In genomic region chr6:139369068-139369467, GRCh38 we compare ENCODE assay signal across 11 cellular contexts. TPM values are rescaled to one million over a fixed set of nuclear protein-coding genes. Genes with fewer than 3 reads are reported as not detected.
DNase-seq lines count a peak whose midpoint lies in the region; ATAC-seq, FAIRE-seq and TF ChIP-seq lines count a peak whose summit lies in the region.
"Had no signal": no experiment of that assay in that cellular context is flagged by ENCODE, and none has a peak within 500 bp of the region (broad histone marks: within the 10 kb centered on the region; RNA-seq: fewer than 3 reads in every experiment).

No MANE protein-coding gene starts in this region.

- peaks cover 54% of the 10 kb centered on the region for H3K4me1 Mint-ChIP-seq in mesothelial cell of epicardium

- H3K4me3 Mint-ChIP-seq in mesothelial cell of epicardium: no peak overlapping the region

- ATAC-seq in A549 (no peak), left lung (no peak)

- no peak for TF ChIP-seq EP300 in A549 (IDR thresholded peaks at IDR 0.05)

- no peak for TF ChIP-seq RAD21 in A549 (conservative IDR thresholded peaks at IDR 0.05 in 1 of 2, IDR thresholded peaks at IDR 0.05 in 1 of 2)

- H3K4me2 ChIP-seq in A549: peak overlapping the region; percentile 51

- no peak overlapping the region for H3K27ac ChIP-seq in A549
- peak overlapping the region in 1 of 2 donors; percentile 97 for H3K27ac ChIP-seq in left lung

- H3K4me1 ChIP-seq in A549 (peaks cover 32% of the 10 kb centered on the region; the same call in 2 of the 3 replicates), left lung (peaks cover 19 to 45% of the 10 kb centered on the region in 2 donors)

- peak overlapping the region; percentile 75 for H3K27ac Mint-ChIP-seq in mesothelial cell of epicardium

- H3K9me3 Mint-ChIP-seq in mesothelial cell of epicardium: no peaks in the 10 kb centered on the region
- H3K9me3 Mint-ChIP-seq: activated naive CD4-positive, alpha-beta T cell treated with anti-CD3 and anti-CD28 coated beads, Interleukin-2, amount 50 U/mL, for 24 hours had no signal

- intact Hi-C loops in left lung (cut with DNase I): loop anchor here in 1 of 2 donors (5.0 to 10.0 kb wide), 2 partner anchors 242 to 554 kb away; no protein-coding TSS in a partner anchor

- 46% methylated on average over 2 of the region's 2 CpGs for WGBS in A549 (ENCODE audit: missing lambda C conversion rate)

- no peaks in the 10 kb centered on the region for H3K27me3 ChIP-seq in H7 (ENCODE audit: control insufficient read depth, insufficient read depth, low read length)
- H3K27me3 ChIP-seq in left lung: no peaks in the 10 kb centered on the region

- H3K4me3 ChIP-seq in A549: no peak overlapping the region
- no peak overlapping the region for H3K4me3 ChIP-seq in H7 (ENCODE audit: insufficient read depth, low read depth, low read length)
- H3K4me3 ChIP-seq in left lung: no peak overlapping the region

- no peaks in the 10 kb centered on the region for H3K27me3 Mint-ChIP-seq in mesothelial cell of epicardium (ENCODE audit: low read depth)
- H3K27me3 Mint-ChIP-seq: activated naive CD4-positive, alpha-beta T cell treated with anti-CD3 and anti-CD28 coated beads, Interleukin-2, amount 50 U/mL, for 24 hours had no signal

- POLR2A ChIA-PET in A549 (lab: Yijun Ruan, JAX): interaction anchor here (1.3 kb wide), 1 partner anchor 10 kb away, joined by 4 read pairs; no protein-coding TSS in a partner anchor

- FAIRE-seq in A549 (lab: Jason Lieb, UNC): no peak

- no peak for TF ChIP-seq CTCF in A549 (IDR thresholded peaks at IDR 0.05)
- TF ChIP-seq CTCF in mesothelial cell of epicardium (IDR thresholded peaks at IDR 0.05; ENCODE audit: unreplicated experiment): no peak
- no peak for TF ChIP-seq CTCF in left lung (IDR thresholded peaks at IDR 0.05)

- peaks cover 6% of the 10 kb centered on the region for H3K36me3 Mint-ChIP-seq in mesothelial cell of epicardium

- DNase-seq in A549 (ENCODE audit: low read depth in 1 of 2, low spot score in 1 of 2) (no peak), H7 (peak; percentile 20), astrocyte of the hippocampus (ENCODE audit: low read depth, low spot score) (peak; percentile 72), mesothelial cell of epicardium (ENCODE audit: low spot score in 2 of 2, unreplicated experiment in 2 of 2) (no peak), NCI-H446 (lab: John Stamatoyannopoulos, UW) (no peak), left lung (no peak), NCI-H2081 treated with DMSO at 0.1 percent for 48 hours (lab: John Stamatoyannopoulos, UW) (no peak), hepatic stellate cell (ENCODE audit: low spot score) (no peak)
- DNase-seq: GOT3, posterior cingulate gyrus had no signal

- CTCF ChIA-PET in A549 (lab: Yijun Ruan, JAX): interaction anchor here (0.7 to 1.9 kb wide), 11 partner anchors 10 to 1072 kb away, joined by 3 to 7 read pairs (median 3); no protein-coding TSS in a partner anchor

- TF ChIP-seq POLR2A in A549 (IDR thresholded peaks at IDR 0.05; ENCODE audit: low read length): no peak

- no peaks in the 10 kb centered on the region for H3K9me3 ChIP-seq in A549
- no peaks in the 10 kb centered on the region for H3K9me3 ChIP-seq in left lung

- H3K36me3 ChIP-seq in H7 (replicated peaks; ENCODE audit: control insufficient read depth, insufficient read depth, low read length) (no peaks in the 10 kb centered on the region; the same call in 1 of the 2 replicates), left lung (peaks cover 6% of the 10 kb centered on the region in 2 donors)

TF ChIP-seq in A549, 52 proteins besides CTCF, POLR2A, EP300 and RAD21:
- no peak for TF ChIP-seq ESRRA (IDR thresholded peaks at IDR 0.05; ENCODE audit: borderline replicate concordance, low read length)
- TF ChIP-seq CBX8 (IDR thresholded peaks at IDR 0.05): no peak
- TF ChIP-seq POLR2AphosphoS2 (conservative IDR thresholded peaks at IDR 0.05; ENCODE audit: low read length): no peak
- TF ChIP-seq CHD4 (IDR thresholded peaks at IDR 0.05; ENCODE audit: borderline replicate concordance): no peak

RNA-seq across cellular contexts. Expression of gene CITED2, which starts 5.4 kb away (rescaled TPM):
- polyA plus RNA-seq in A549 (2011; rRNA removed): 7.1 and 9.3 TPM in 2 replicates
- 14.4 and 21.3 TPM in 2 replicates for polyA plus RNA-seq in A549 (2012; cell fraction: cytosol; rRNA removed)
- polyA plus RNA-seq in A549 (2012; cell fraction: nucleus; rRNA removed): 24.4 and 38.8 TPM in 2 replicates
- 6.4 to 8.2 TPM (median 6.8 TPM) in 3 replicates for polyA plus RNA-seq in A549 (2017; fragmentation: RNase III; extraction: RNeasy Plus Mini Kit Qiagen cat#74134 plus additional on column Dnase treatment)
- 2.7 and 3.6 TPM in 2 replicates for polyA minus RNA-seq in A549 (2011; rRNA and poly(A)+ RNA removed)
- total RNA-seq in H7 (2014; rRNA removed; shearing (Covaris generic)): 42.5 and 44.9 TPM in 2 replicates
- total RNA-seq in mesothelial cell of epicardium: 85.0 to 92.9 TPM (median 91.1 TPM) in 3 replicates
- 100 to 1,000 TPM; 142 to 321 TPM for total RNA-seq in left lung

Comparison
In these comparisons a context has a peak if more than half of its experiments do, and no peak if none do; other contexts are left out.
1. DNase-seq: peak in H7 (single experiment) and astrocyte of the hippocampus (single experiment); none in A549 (0 of 2), mesothelial cell of epicardium (0 of 2), NCI-H446 (0 of 2), left lung (0 of 2), NCI-H2081 treated with DMSO at 0.1 percent for 48 hours (single experiment) and hepatic stellate cell (single experiment).